In the genomic region with DNA sequence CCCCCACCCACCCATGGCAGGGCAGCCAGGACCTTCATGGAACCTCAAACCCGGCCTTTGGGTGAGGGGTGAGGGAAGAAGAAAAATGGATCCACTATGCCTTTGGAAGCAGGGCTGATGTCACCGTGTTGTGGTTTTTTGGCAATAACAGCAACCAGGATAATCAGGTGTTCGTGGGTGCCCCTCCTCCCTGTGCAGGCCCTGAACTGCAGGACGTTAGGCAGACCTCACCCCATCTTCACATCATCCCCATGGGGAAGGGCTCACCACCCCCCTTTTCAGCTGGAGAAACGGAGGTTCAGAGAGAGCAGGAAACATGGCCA, we compare ENCODE assay signal across 17 cellular contexts. TPM values are rescaled to one million over a fixed set of nuclear protein-coding genes. Genes with fewer than 3 reads are reported as not detected.
DNase-seq lines count a peak whose midpoint lies in the region; ATAC-seq, FAIRE-seq and TF ChIP-seq lines count a peak whose summit lies in the region.
"Had no signal": no experiment of that assay in that cellular context is flagged by ENCODE, and none has a peak within 500 bp of the region (broad histone marks: within the 10 kb centered on the region; RNA-seq: fewer than 3 reads in every experiment).

No MANE protein-coding gene starts in this region.

- intact Hi-C loops in sigmoid colon (cut with DNase I), result loop anchor here (5.0 kb wide), 1 partner anchor 56 kb away; no protein-coding TSS in a partner anchor
- intact Hi-C loops in activated CD4-positive, alpha-beta T cell treated with anti-CD3 and anti-CD28 coated beads for 36 hours (cut with DNase I, micrococcal nuclease), result no loop called here

- 28% methylated on average over 4 of the region's 5 CpGs for WGBS in A549 (ENCODE audit: missing lambda C conversion rate)
- WGBS in gastroesophageal sphincter (ENCODE audit: low coverage in 1 of 2), 2 donors, result 20% methylated on average over 1 of the region's 5 CpGs; no CpG with 5 or more reads in 1 of the 2 donors
- 52 to 69% methylated on average over 5 of the region's 5 CpGs for WGBS in sigmoid colon, 2 donors

- no peak overlapping the region for H3K4me2 ChIP-seq in A549

- H3K4me3 ChIP-seq in A549, result no peak overlapping the region
- peak overlapping the region; percentile 27 for H3K4me3 ChIP-seq in SJCRH30
- no peak overlapping the region for H3K4me3 ChIP-seq in gastroesophageal sphincter
- no peak overlapping the region for H3K4me3 ChIP-seq in sigmoid colon
- H3K4me3 ChIP-seq: mucosa of descending colon had no signal

- no peaks in the 10 kb centered on the region for H3K9me3 ChIP-seq in A549
- H3K9me3 ChIP-seq in SJCRH30 (replicated peaks), result no peaks in the 10 kb centered on the region
- H3K9me3 ChIP-seq in gastroesophageal sphincter, result no peaks in the 10 kb centered on the region
- no peaks in the 10 kb centered on the region for H3K9me3 ChIP-seq in sigmoid colon
- H3K9me3 ChIP-seq: mucosa of descending colon, prostate gland had no signal

- H3K36me3 Mint-ChIP-seq in activated CD4-positive, alpha-beta T cell treated with anti-CD3 and anti-CD28 coated beads for 36 hours (ENCODE audit: low read depth), result no peaks in the 10 kb centered on the region

- no peak overlapping the region for H3K27ac ChIP-seq in A549
- peak overlapping the region; percentile 78 for H3K27ac ChIP-seq in SJCRH30
- H3K27ac ChIP-seq in gastroesophageal sphincter, result peak overlapping the region in 3 of 4 donors; percentile 53 to 62 (median 53)
- peak overlapping the region; percentile 24 to 73 (median 66) for H3K27ac ChIP-seq in sigmoid colon

- CTCF ChIA-PET in A549 (lab: Yijun Ruan, JAX), result interaction anchor here (0.5 to 3.4 kb wide), 15 partner anchors 9 to 329 kb away, joined by 3 to 18 read pairs (median 5); partner anchors contain the start of gene UBE2J1
- CTCF ChIA-PET in activated CD4-positive, alpha-beta T cell treated with anti-CD3 and anti-CD28 coated beads for 36 hours (lab: Charles Lee), result interaction anchor here (0.9 kb wide), 1 partner anchor 61 kb away, joined by 3 read pairs; no protein-coding TSS in a partner anchor

- TF ChIP-seq POLR2A in A549 (IDR thresholded peaks at IDR 0.05; ENCODE audit: low read length), result no peak
- no peak for TF ChIP-seq POLR2A in gastroesophageal sphincter (IDR thresholded peaks at IDR 0.05)
- no peak for TF ChIP-seq POLR2A in sigmoid colon (IDR thresholded peaks at IDR 0.05)

- no peaks in the 10 kb centered on the region for H3K4me1 ChIP-seq in A549
- peaks cover 32% of the 10 kb centered on the region for H3K4me1 ChIP-seq in SJCRH30
- H3K4me1 ChIP-seq in gastroesophageal sphincter, result peaks cover 5 to 24% (median 22%) of the 10 kb centered on the region in 3 donors
- H3K4me1 ChIP-seq in sigmoid colon, result peaks cover 0 to 25% (median 23%) of the 10 kb centered on the region in 4 donors

- H3K27me3 ChIP-seq in SJCRH30 (no peaks in the 10 kb centered on the region), gastroesophageal sphincter (no peaks in the 10 kb centered on the region), sigmoid colon (no peaks in the 10 kb centered on the region)

- H3K4me3 Mint-ChIP-seq in activated CD4-positive, alpha-beta T cell treated with anti-CD3 and anti-CD28 coated beads for 36 hours, result no peak overlapping the region
- H3K4me3 Mint-ChIP-seq: activated T-helper 17 cell treated with anti-CD3 and anti-CD28 coated beads, Interleukin-2, amount 50 U/mL, for 72 hours; immature natural killer cell; stimulated activated effector memory CD8-positive, alpha-beta T cell treated with anti-CD3 and anti-CD28 coated beads, Interleukin-12 subunit alpha, Interleukin-12 subunit beta, amount 100 ng/mL, for 72 hours had no signal

- H3K27me3 Mint-ChIP-seq in activated CD4-positive, alpha-beta T cell treated with anti-CD3 and anti-CD28 coated beads for 36 hours, result no peaks in the 10 kb centered on the region
- H3K27me3 Mint-ChIP-seq: activated T-helper 17 cell treated with anti-CD3 and anti-CD28 coated beads, Interleukin-2, amount 50 U/mL, for 72 hours had no signal

- TF ChIP-seq EP300 in A549 (IDR thresholded peaks at IDR 0.05) (no peak), gastroesophageal sphincter (IDR thresholded peaks at IDR 0.05) (no peak), sigmoid colon (IDR thresholded peaks at IDR 0.05) (no peak)

- TF ChIP-seq CTCF in A549 (IDR thresholded peaks at IDR 0.05) (no peak; the same call in 2 of the 3 replicates), gastroesophageal sphincter (IDR thresholded peaks at IDR 0.05) (no peak), sigmoid colon (IDR thresholded peaks at IDR 0.05) (no peak)

- FAIRE-seq in A549 (lab: Jason Lieb, UNC), result no peak

- POLR2A ChIA-PET in A549 (lab: Yijun Ruan, JAX), result no interaction called here
- POLR2A ChIA-PET in activated CD4-positive, alpha-beta T cell treated with anti-CD3 and anti-CD28 coated beads for 36 hours (lab: Charles Lee), result no interaction called here

- no peak; a peak in 1 of 5 replicates for TF ChIP-seq RAD21 in A549 (conservative IDR thresholded peaks at IDR 0.05 in 1 of 2, IDR thresholded peaks at IDR 0.05 in 1 of 2)

- H3K27ac Mint-ChIP-seq in activated CD4-positive, alpha-beta T cell treated with anti-CD3 and anti-CD28 coated beads for 36 hours, result no peak overlapping the region
- H3K27ac Mint-ChIP-seq: stimulated activated effector memory CD8-positive, alpha-beta T cell treated with anti-CD3 and anti-CD28 coated beads, Interleukin-12 subunit alpha, Interleukin-12 subunit beta, amount 100 ng/mL, for 72 hours had no signal

- H3K4me1 Mint-ChIP-seq in activated CD4-positive, alpha-beta T cell treated with anti-CD3 and anti-CD28 coated beads for 36 hours, result no peaks in the 10 kb centered on the region
- H3K4me1 Mint-ChIP-seq: activated T-helper 17 cell treated with anti-CD3 and anti-CD28 coated beads, Interleukin-2, amount 50 U/mL, for 72 hours; immature natural killer cell had no signal

- DNase-seq in A549 (ENCODE audit: low read depth in 1 of 2, low spot score in 1 of 2), result no peak
- no peak for DNase-seq in SJCRH30
- no peak for DNase-seq in sigmoid colon
- no peak for DNase-seq in activated CD4-positive, alpha-beta T cell treated with anti-CD3 and anti-CD28 coated beads for 36 hours
- DNase-seq in COLO668 (lab: John Stamatoyannopoulos, UW; ENCODE audit: unreplicated experiment), result no peak
- DNase-seq: activated CD4-positive, alpha-beta T cell treated with anti-CD3 and anti-CD28 coated beads, Interleukin-2, amount 50 U/mL, for 48 hours; immature natural killer cell; stimulated activated CD4-positive, alpha-beta T cell treated with anti-CD3 and anti-CD28 coated beads, Interleukin-4, amount 100 ng/mL, for 1 hour; T-helper 9 cell had no signal

- ATAC-seq in A549 (peak; percentile 34 to 74; a peak in 3 of 6 replicates), gastroesophageal sphincter (no peak), HG03175 (IDR thresholded peaks at IDR 0.05; ENCODE audit: unreplicated experiment) (no peak), GM19035 (IDR thresholded peaks at IDR 0.05; ENCODE audit: unreplicated experiment) (no peak)
- ATAC-seq in activated CD4-positive, alpha-beta T cell treated with anti-CD3 and anti-CD28 coated beads for 36 hours, result no peak
- ATAC-seq: activated T-helper 17 cell treated with anti-CD3 and anti-CD28 coated beads, Interleukin-2, amount 50 U/mL, for 72 hours; HCT116; stimulated activated effector memory CD8-positive, alpha-beta T cell treated with anti-CD3 and anti-CD28 coated beads, Interleukin-12 subunit alpha, Interleukin-12 subunit beta, amount 100 ng/mL, for 72 hours had no signal

- no peaks in the 10 kb centered on the region for H3K9me3 Mint-ChIP-seq in activated CD4-positive, alpha-beta T cell treated with anti-CD3 and anti-CD28 coated beads for 36 hours (ENCODE audit: low read depth)
- H3K9me3 Mint-ChIP-seq: activated T-helper 17 cell treated with anti-CD3 and anti-CD28 coated beads, Interleukin-2, amount 50 U/mL, for 72 hours; immature natural killer cell; stimulated activated effector memory CD8-positive, alpha-beta T cell treated with anti-CD3 and anti-CD28 coated beads, Interleukin-12 subunit alpha, Interleukin-12 subunit beta, amount 100 ng/mL, for 72 hours had no signal

- H3K36me3 ChIP-seq in SJCRH30 (no peaks in the 10 kb centered on the region), gastroesophageal sphincter (peaks cover 0 to 10% of the 10 kb centered on the region in 2 donors), sigmoid colon (no peaks in the 10 kb centered on the region)
- H3K36me3 ChIP-seq: prostate gland had no signal

TF ChIP-seq in A549, 52 proteins besides CTCF, POLR2A, EP300 and RAD21 (continues in another document):
- TF ChIP-seq USF2 (IDR thresholded peaks at IDR 0.05) (no peak), CBX8 (IDR thresholded peaks at IDR 0.05) (no peak)

RNA-seq across cellular contexts. Expression of gene GABRR2, which starts 3.6 kb away (rescaled TPM):
- polyA plus RNA-seq in A549 (2011; rRNA removed) (0.09 and 0.12 TPM in 2 replicates), A549 (2017; fragmentation: RNase III; extraction: RNeasy Plus Mini Kit Qiagen cat#74134 plus additional on column Dnase treatment) (0.05 to 0.21 TPM (median 0.08 TPM) in 3 replicates), sigmoid colon (under 1 TPM in 1 of 3 donors, not detected in 2; 0.52 TPM)
- 0.04 and 0.07 TPM in 2 replicates for polyA plus RNA-seq in A549 (2012; cell fraction: cytosol; rRNA removed)
- 0.21 and 0.23 TPM in 2 replicates for polyA plus RNA-seq in A549 (2012; cell fraction: nucleus; rRNA removed)
- not detected in 2 replicates for polyA minus RNA-seq in A549 (2011; rRNA and poly(A)+ RNA removed)
- total RNA-seq in SJCRH30 (2014; rRNA removed; shearing (Covaris generic)), result 0.32 and 0.33 TPM in 2 replicates
- total RNA-seq in gastroesophageal sphincter (1 to 10 TPM in 1 of 4 donors, under 1 TPM in 1, not detected in 2; 0.30 to 1.3 TPM), sigmoid colon (1 to 10 TPM in 2 of 4 donors, under 1 TPM in 2; 0.36 to 2.8 (median 1.2) TPM)
- under 1 TPM; 0.14 to 0.49 TPM for total RNA-seq in activated CD4-positive, alpha-beta T cell treated with anti-CD3 and anti-CD28 coated beads for 36 hours
- polyA plus RNA-seq: immature natural killer cell had no signal

RNA-seq across cellular contexts. Expression of gene UBE2J1, which starts 41.0 kb away (rescaled TPM):
- polyA plus RNA-seq in A549 (2011; rRNA removed) (26.6 and 32.7 TPM in 2 replicates), A549 (2017; fragmentation: RNase III; extraction: RNeasy Plus Mini Kit Qiagen cat#74134 plus additional on column Dnase treatment) (12.6 to 13.3 TPM (median 12.7 TPM) in 3 replicates), sigmoid colon (10 to 100 TPM; 31.6 to 50.4 (median 40.8) TPM)
- 6.4 and 7.9 TPM in 2 replicates for polyA plus RNA-seq in A549 (2012; cell fraction: cytosol; rRNA removed)
- 2.2 and 3.7 TPM in 2 replicates for polyA plus RNA-seq in A549 (2012; cell fraction: nucleus; rRNA removed)
- polyA minus RNA-seq in A549 (2011; rRNA and poly(A)+ RNA removed), result 12.3 and 13.3 TPM in 2 replicates
- total RNA-seq in SJCRH30 (2014; rRNA removed; shearing (Covaris generic)), result 50.4 and 54.5 TPM in 2 replicates
- total RNA-seq in gastroesophageal sphincter (10 to 100 TPM; 32.7 to 42.9 (median 36.9) TPM), sigmoid colon (10 to 100 TPM; 29.5 to 36.7 (median 33.8) TPM)
- 10 to 100 TPM; 18.7 to 21.7 TPM for total RNA-seq in activated CD4-positive, alpha-beta T cell treated with anti-CD3 and anti-CD28 coated beads for 36 hours

Comparison
In these comparisons a context has a peak if more than half of its experiments do, and no peak if none do; other contexts are left out.
1. ATAC-seq: peak in A549 (2 of 2); none in gastroesophageal sphincter (single experiment), activated CD4-positive, alpha-beta T cell treated with anti-CD3 and anti-CD28 coated beads for 36 hours (single experiment), HG03175 (single experiment) and GM19035 (single experiment).
2. H3K27ac ChIP-seq: peak in SJCRH30 (single experiment), gastroesophageal sphincter (3 of 4) and sigmoid colon (4 of 4); none in A549 (0 of 2).